ENCODE assay signal across 11 cellular contexts in the genomic region with DNA sequence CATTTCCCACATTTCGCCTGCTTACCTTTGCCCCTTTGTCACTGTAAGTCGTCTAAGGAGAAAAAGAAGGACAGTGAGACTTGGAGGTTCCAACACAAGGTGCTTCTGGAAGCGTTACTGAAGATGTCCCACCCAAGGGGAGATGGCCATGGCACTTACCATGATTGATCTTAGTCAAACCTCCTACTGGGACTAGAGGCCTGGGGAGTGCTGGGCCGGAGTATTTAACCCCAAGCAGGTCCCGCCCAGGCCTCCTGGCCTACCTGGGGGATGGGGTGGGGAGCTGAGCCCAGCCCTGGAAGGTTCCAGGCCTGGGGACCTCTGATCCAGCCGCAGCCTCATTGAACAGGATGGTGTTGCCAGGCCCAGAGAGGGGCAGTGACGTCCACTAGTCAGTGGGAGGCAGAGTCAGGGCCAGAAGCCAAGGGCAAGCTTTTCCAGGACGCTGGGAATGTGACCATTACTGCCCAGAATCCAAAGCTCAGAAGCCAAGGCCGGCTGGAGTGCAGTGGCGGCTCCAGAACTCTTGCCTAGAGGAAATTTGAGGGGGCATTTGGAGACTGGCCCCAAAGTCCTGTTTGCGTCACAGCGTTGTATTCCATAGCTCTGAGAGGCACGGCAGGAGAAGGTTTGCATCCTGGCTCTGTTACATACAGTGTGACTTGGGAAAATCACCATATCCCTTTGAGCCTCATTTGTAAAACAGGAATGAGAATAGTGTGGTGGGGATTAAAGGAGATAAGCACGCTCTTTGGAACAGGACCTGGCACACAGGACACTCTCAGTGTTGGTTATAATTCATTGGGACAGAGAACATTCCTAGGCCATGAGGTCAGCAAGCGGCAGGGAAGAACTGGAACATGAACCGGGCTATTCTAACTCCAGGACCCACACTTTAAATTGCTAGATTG. TPM values are rescaled to one million over a fixed set of nuclear protein-coding genes. Genes with fewer than 3 reads are reported as not detected.
DNase-seq lines count a peak whose midpoint lies in the region; ATAC-seq and TF ChIP-seq lines count a peak whose summit lies in the region.
"Had no signal": no experiment of that assay in that cellular context is flagged by ENCODE, and none has a peak within 500 bp of the region (broad histone marks: within the 10 kb centered on the region; RNA-seq: fewer than 3 reads in every experiment).

A gene (minus strand): TSS at position 198 of the 911 bp plus-strand sequence. CDS start 36 bp downstream, at position 162.

- H3K9me3 ChIP-seq in HAP-1 (no peaks in the 10 kb centered on the region), smooth muscle cell (replicated peaks; ENCODE audit: low read depth) (no peaks in the 10 kb centered on the region)

- in situ Hi-C loops in HAP-1 (cut with MboI; ENCODE audit: low sequenced_read_pairs) = no loop called here
- in situ Hi-C loops in T47D (cut with HindIII; ENCODE audit: low pct_unique_long_range_greater_than_20kb, low sequenced_read_pairs) = no loop called here

- H3K4me3 ChIP-seq in HAP-1 (no peak within 1 kb of the TSS), smooth muscle cell (no peak within 1 kb of the TSS)

- H3K79me2 ChIP-seq in smooth muscle cell (ENCODE audit: low read depth) = no peaks in the 10 kb centered on the region

- no peaks in the 10 kb centered on the region for H3K27me3 ChIP-seq in HAP-1 (ENCODE audit: low read depth)
- H3K27me3 ChIP-seq in smooth muscle cell (ENCODE audit: low read depth) = no peaks in the 10 kb centered on the region

- H3F3A ChIP-seq in smooth muscle cell (ENCODE audit: low read depth) = peaks cover 31% of the 10 kb centered on the region

- no peak within 1 kb of the TSS for H2AFZ ChIP-seq in smooth muscle cell (ENCODE audit: low read depth)

- no peak within 1 kb of the TSS for H3K9ac ChIP-seq in smooth muscle cell (ENCODE audit: low read depth)

- peak within 1 kb of the TSS; percentile 49 for H3K27ac ChIP-seq in smooth muscle cell (ENCODE audit: low read depth)

- 43% methylated on average over 16 of the region's 16 CpGs for WGBS in smooth muscle cell (ENCODE audit: low lambda C conversion rate)

- H3K4me1 ChIP-seq in HAP-1 = peaks cover 30% of the 10 kb centered on the region
- peaks cover 9% of the 10 kb centered on the region for H3K4me1 ChIP-seq in smooth muscle cell (ENCODE audit: low read depth)

- no peaks in the 10 kb centered on the region for H4K20me1 ChIP-seq in smooth muscle cell (ENCODE audit: low read depth)

- TF ChIP-seq CTCF in smooth muscle cell (IDR thresholded peaks at IDR 0.05; ENCODE audit: borderline replicate concordance, insufficient read depth, poor library complexity, severe bottlenecking) (no peak), GM20000 (IDR thresholded peaks at IDR 0.05; ENCODE audit: extremely low read depth, missing control alignments) (no peak)

- peak; percentile 77 to 80 for DNase-seq in HAP-1 (ENCODE audit: low spot score in 2 of 2)
- DNase-seq in T47D (ENCODE audit: low read depth in 1 of 2, low spot score in 1 of 2) = peak; percentile 63 to 79
- DNase-seq in kidney glomerular epithelial cell (lab: John Stamatoyannopoulos, UW) = peak; percentile 45
- no peak for DNase-seq in smooth muscle cell (lab: John Stamatoyannopoulos, UW; ENCODE audit: unreplicated experiment)
- DNase-seq in NCI-H2171 treated with DMSO at 0.1 percent for 48 hours (lab: John Stamatoyannopoulos, UW) = no peak
- DNase-seq in GM20000 (ENCODE audit: low spot score) = no peak
- DNase-seq: activated naive CD8-positive, alpha-beta T cell treated with anti-CD3 and anti-CD28 coated beads, Interleukin-2, amount 10 ng/mL, durations not matched to agents 7 days and 5 days; NCI-H524; stimulated activated CD4-positive, alpha-beta T cell treated with anti-CD3 and anti-CD28 coated beads, Interleukin-2, amount 100 ng/mL, for 24 hours had no signal

- no peak for ATAC-seq in GM21367 (IDR thresholded peaks at IDR 0.05; ENCODE audit: unreplicated experiment)
- ATAC-seq in HG03196 (IDR thresholded peaks at IDR 0.05; ENCODE audit: unreplicated experiment) = no peak

- peak within 1 kb of the TSS; percentile 34 for H3K4me2 ChIP-seq in smooth muscle cell

- H3K36me3 ChIP-seq in HAP-1 (replicated peaks) (no peaks in the 10 kb centered on the region), smooth muscle cell (ENCODE audit: low read depth) (no peaks in the 10 kb centered on the region)

RNA-seq across cellular contexts. Expression of the gene that starts here (rescaled TPM):
- total RNA-seq in smooth muscle cell = not detected in 2 replicates
- 0.53 TPM in 1 of 2 replicates, not detected in the other for polyA plus RNA-seq in smooth muscle cell
- total RNA-seq: activated naive CD8-positive, alpha-beta T cell treated with anti-CD3 and anti-CD28 coated beads, Interleukin-2, amount 10 ng/mL, durations not matched to agents 7 days and 5 days had no signal

Comparison
In these comparisons a context has a peak if more than half of its experiments do, and no peak if none do; other contexts are left out.
1. DNase-seq: peak in HAP-1 (2 of 2), T47D (2 of 2) and kidney glomerular epithelial cell (single experiment); none in smooth muscle cell (single experiment), NCI-H2171 treated with DMSO at 0.1 percent for 48 hours (single experiment) and GM20000 (single experiment).